Comparison of ENCODE assay signal across 20 cellular contexts in the genomic region with DNA sequence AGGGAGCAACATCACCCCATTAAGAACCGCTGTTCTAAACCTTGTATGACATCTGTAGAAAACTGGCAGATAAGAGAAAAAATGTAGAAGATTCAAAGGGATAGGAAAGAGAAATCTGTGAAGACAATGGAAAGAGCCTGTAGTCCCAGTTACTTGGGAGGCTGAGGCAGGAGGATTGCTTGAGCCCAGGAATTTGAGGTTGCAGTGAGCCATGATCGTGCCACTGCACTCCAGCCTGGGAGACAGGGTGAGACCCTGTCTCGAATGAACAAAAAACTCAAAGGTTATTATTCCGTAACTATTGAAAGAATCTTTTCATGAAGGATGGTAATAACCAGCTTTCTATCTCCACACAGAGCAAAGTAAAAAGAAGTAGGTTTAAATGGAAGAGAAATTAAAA. TPM values are rescaled to one million over a fixed set of nuclear protein-coding genes. Genes with fewer than 3 reads are reported as not detected.
"Had no signal": no experiment of that assay in that cellular context is flagged by ENCODE, and none has a peak within 500 bp of the region (broad histone marks: within the 10 kb centered on the region; RNA-seq: fewer than 3 reads in every experiment).

No MANE protein-coding gene starts in this region.

- H3K4me3 Mint-ChIP-seq: naive thymus-derived CD8-positive, alpha-beta T cell; neural progenitor cell; stimulated activated effector memory CD8-positive, alpha-beta T cell treated with anti-CD3 and anti-CD28 coated beads, Interleukin-12 subunit alpha, Interleukin-12 subunit beta, amount 100 ng/mL, for 72 hours; stimulated activated naive CD8-positive, alpha-beta T cell treated with anti-CD3 and anti-CD28 coated beads, Interleukin-15, amount 100 ng/mL, for 72 hours had no signal

- H2AFZ ChIP-seq: hepatocyte, neural progenitor cell had no signal

- H3K36me3 Mint-ChIP-seq: naive thymus-derived CD8-positive, alpha-beta T cell; stimulated activated effector memory CD8-positive, alpha-beta T cell treated with anti-CD3 and anti-CD28 coated beads, Interleukin-12 subunit alpha, Interleukin-12 subunit beta, amount 100 ng/mL, for 72 hours had no signal

- H3K9me3 ChIP-seq: colonic mucosa, pancreas, testis, transverse colon had no signal

- H3K27ac ChIP-seq: colonic mucosa, foreskin keratinocyte, hepatocyte, neural progenitor cell, pancreas, testis, transverse colon had no signal

- H3K4me2 ChIP-seq: hepatocyte, neural progenitor cell, smooth muscle cell had no signal

- H3K4me1 Mint-ChIP-seq: stimulated activated effector memory CD8-positive, alpha-beta T cell treated with anti-CD3 and anti-CD28 coated beads, Interleukin-12 subunit alpha, Interleukin-12 subunit beta, amount 100 ng/mL, for 72 hours had no signal

- H3K27ac Mint-ChIP-seq: naive thymus-derived CD8-positive, alpha-beta T cell; neural progenitor cell; progenitor cell of endocrine pancreas; stimulated activated effector memory CD8-positive, alpha-beta T cell treated with anti-CD3 and anti-CD28 coated beads, Interleukin-12 subunit alpha, Interleukin-12 subunit beta, amount 100 ng/mL, for 72 hours; stimulated activated naive CD8-positive, alpha-beta T cell treated with anti-CD3 and anti-CD28 coated beads, Interleukin-15, amount 100 ng/mL, for 72 hours had no signal

- H3K9me3 Mint-ChIP-seq: stimulated activated effector memory CD8-positive, alpha-beta T cell treated with anti-CD3 and anti-CD28 coated beads, Interleukin-12 subunit alpha, Interleukin-12 subunit beta, amount 100 ng/mL, for 72 hours; stimulated activated naive CD8-positive, alpha-beta T cell treated with anti-CD3 and anti-CD28 coated beads, Interleukin-15, amount 100 ng/mL, for 72 hours had no signal

- DNase-seq: colonic mucosa; dermis blood vessel endothelial cell; foreskin keratinocyte; head of caudate nucleus; kidney; left colon; naive thymus-derived CD8-positive, alpha-beta T cell; occipital lobe; pancreas; right cardiac atrium; stimulated activated CD4-positive, alpha-beta T cell treated with anti-CD3 and anti-CD28 coated beads, Interleukin-2, amount 100 ng/mL, for 48 hours; stimulated activated CD8-positive, alpha-beta memory T cell treated with anti-CD3 and anti-CD28 coated beads, Interleukin-4, amount 100 ng/mL, for 48 hours; stimulated activated naive CD8-positive, alpha-beta T cell treated with anti-CD3 and anti-CD28 coated beads, Interleukin-15, amount 100 ng/mL, for 72 hours; testis; transverse colon had no signal

- H3K27me3 ChIP-seq: hepatocyte, neural progenitor cell, testis had no signal

- H3K36me3 ChIP-seq: colonic mucosa, neural progenitor cell, pancreas, transverse colon had no signal

- H3K4me3 ChIP-seq: colonic mucosa, hepatocyte, neural progenitor cell, pancreas, smooth muscle cell, testis, transverse colon had no signal

- H3K4me1 ChIP-seq: colonic mucosa, pancreas, testis had no signal

- H3K27me3 Mint-ChIP-seq: progenitor cell of endocrine pancreas had no signal

- ATAC-seq: foreskin keratinocyte; left colon; naive thymus-derived CD8-positive, alpha-beta T cell; pancreas; right cardiac atrium; stimulated activated effector memory CD8-positive, alpha-beta T cell treated with anti-CD3 and anti-CD28 coated beads, Interleukin-12 subunit alpha, Interleukin-12 subunit beta, amount 100 ng/mL, for 72 hours; stimulated activated naive CD8-positive, alpha-beta T cell treated with anti-CD3 and anti-CD28 coated beads, Interleukin-15, amount 100 ng/mL, for 72 hours had no signal

- H3K79me2 ChIP-seq: hepatocyte had no signal

RNA-seq across cellular contexts. Expression of a gene that starts 1.6 kb away (rescaled TPM):
- polyA plus RNA-seq: naive thymus-derived CD8-positive, alpha-beta T cell had no signal
